23 cellular contexts compared by ENCODE assay signal in the genomic region with DNA sequence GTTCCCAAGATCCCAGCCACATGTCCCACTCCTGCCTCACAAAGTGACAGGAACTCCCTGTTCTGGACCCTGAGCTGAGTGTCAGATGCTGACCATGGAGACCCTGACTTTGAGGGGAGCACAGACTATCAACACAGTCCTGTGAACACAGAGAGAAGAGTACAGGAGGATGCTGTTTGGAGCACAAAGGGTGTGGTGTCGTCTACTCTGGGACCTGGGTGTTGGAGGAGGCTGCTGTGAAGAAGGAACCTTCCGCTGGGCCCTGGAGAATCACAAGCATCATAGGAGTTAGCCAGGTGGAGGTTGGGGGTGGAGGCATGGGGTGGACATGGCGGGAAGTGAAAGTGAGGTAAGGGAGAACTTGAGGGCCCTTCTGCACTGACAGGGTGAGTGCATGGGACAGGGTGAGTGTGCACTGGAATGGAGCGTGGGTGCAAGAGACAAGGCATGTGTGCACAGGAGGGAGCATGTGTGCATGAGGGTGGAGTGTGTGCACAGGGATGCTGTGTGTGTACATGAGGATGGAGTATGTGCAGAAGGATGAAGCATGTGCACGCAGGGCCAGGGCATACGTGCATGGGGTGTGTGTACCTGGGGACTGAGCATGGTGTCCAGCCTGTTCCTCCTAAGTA.
A peak's percentile ranks its signal among the peaks of the same experiment; 100 is the strongest.
DNase-seq lines count a peak whose midpoint lies in the region; ATAC-seq, FAIRE-seq and TF ChIP-seq lines count a peak whose summit lies in the region.
"Had no signal": no experiment of that assay in that cellular context is flagged by ENCODE, and none has a peak within 500 bp of the region (broad histone marks: within the 10 kb centered on the region; RNA-seq: fewer than 3 reads in every experiment).

No MANE protein-coding gene starts in this region.

- H3K9ac ChIP-seq in K562 (ENCODE audit: insufficient read depth in 1 of 2, low read depth in 2 of 2, low read length in 2 of 2) (no peak overlapping the region), mesenchymal stem cell (ENCODE audit: low read length) (no peak overlapping the region)

- in situ Hi-C loops in K562 (cut with MboI): loop anchor here (5.0 kb wide), 2 partner anchors 79 to 626 kb away; no protein-coding TSS in a partner anchor

- FAIRE-seq in K562 (lab: Jason Lieb, UNC): no peak
- FAIRE-seq: GM12891 had no signal

- ATAC-seq in stimulated activated naive CD8-positive, alpha-beta T cell treated with anti-CD3 and anti-CD28 coated beads, Interleukin-15, amount 100 ng/mL, for 72 hours: peak; percentile 16
- no peak for ATAC-seq in stimulated activated naive CD8-positive, alpha-beta T cell treated with anti-CD3 and anti-CD28 coated beads, Interleukin-15, Interleukin-2, amounts not matched to agents 100 U/mL and 50 U/mL, for 24 hours
- ATAC-seq in K562 (no peak), aorta (ENCODE audit: low FRiP score) (peak; percentile 49), GM18861 (IDR thresholded peaks at IDR 0.05; ENCODE audit: unreplicated experiment) (no peak)
- ATAC-seq: WTC11 had no signal

- H3K27me3 ChIP-seq in K562 (ENCODE audit: control insufficient read depth in 2 of 2, insufficient read depth in 2 of 2, low read length in 2 of 2): no peaks in the 10 kb centered on the region
- peaks cover 10 to 29% of the 10 kb centered on the region in 2 experiments for H3K27me3 ChIP-seq in mesenchymal stem cell (ENCODE audit: control insufficient read depth in 1 of 2, insufficient read depth in 1 of 2, low read length in 2 of 2)
- no peaks in the 10 kb centered on the region for H3K27me3 ChIP-seq in aorta (ENCODE audit: control insufficient read depth in 1 of 2, insufficient read depth in 2 of 2, low read length in 1 of 2)
- H3K27me3 ChIP-seq: brain microvascular endothelial cell, transverse colon had no signal

- no peak overlapping the region for H2BK120ac ChIP-seq in mesenchymal stem cell (ENCODE audit: low read depth, low read length)

- H3K79me2 ChIP-seq in K562 (ENCODE audit: control insufficient read depth, insufficient read depth, low read length): no peaks in the 10 kb centered on the region

- DNase-seq in stimulated activated naive CD8-positive, alpha-beta T cell treated with anti-CD3 and anti-CD28 coated beads, Interleukin-15, amount 100 ng/mL, for 72 hours: no peak
- DNase-seq in stimulated activated naive CD8-positive, alpha-beta T cell treated with anti-CD3 and anti-CD28 coated beads, Interleukin-15, Interleukin-2, amounts not matched to agents 100 U/mL and 50 U/mL, for 24 hours: no peak
- peak in 3 of 4 experiments; percentile 2 to 8 (median 6) for DNase-seq in K562 (ENCODE audit: extremely low read depth in 1 of 4, low spot score in 3 of 4)
- DNase-seq in mesenchymal stem cell: no peak
- no peak for DNase-seq in aorta
- no peak for DNase-seq in NCI-H1694 (lab: John Stamatoyannopoulos, UW)
- no peak for DNase-seq in SK-N-DZ (ENCODE audit: low spot score)
- DNase-seq: ACHN; activated CD4-positive, alpha-beta T cell treated with anti-CD3 and anti-CD28 coated beads, Interleukin-2, amount 50 U/mL, for 4 hours; activated naive CD4-positive, alpha-beta T cell treated with anti-CD3 and anti-CD28 coated beads, Interleukin-2, amount 50 U/mL, for 16 hours; amniotic stem cell; brain microvascular endothelial cell; EL; NCI-H446; NCI-H748 treated with DMSO at 0.1 percent for 48 hours; right cardiac atrium; SIG-M5; stimulated activated CD4-positive, alpha-beta T cell treated with anti-CD3 and anti-CD28 coated beads, Interleukin-2, amount 100 ng/mL, for 48 hours; transverse colon had no signal

- peak overlapping the region in 1 of 2 experiments; percentile 39 for H3K14ac ChIP-seq in mesenchymal stem cell (ENCODE audit: low read length in 2 of 2)

- H4K20me1 ChIP-seq in K562 (replicated peaks; ENCODE audit: control insufficient read depth, insufficient read depth, low read length): no peaks in the 10 kb centered on the region

- WGBS in K562 (ENCODE audit: insufficient coverage, low coverage, missing lambda C conversion rate): 41% methylated on average over 6 of the region's 6 CpGs
- WGBS in mesenchymal stem cell: 78% methylated on average over 6 of the region's 6 CpGs
- WGBS in aorta, 2 donors: 84 to 91% methylated on average over 6 of the region's 6 CpGs

- H3K9me3 ChIP-seq in K562 (replicated peaks; ENCODE audit: control insufficient read depth, insufficient read depth, low read depth, low read length) (no peaks in the 10 kb centered on the region; the same call in none of the 2 replicates), mesenchymal stem cell (ENCODE audit: control insufficient read depth, low read length) (no peaks in the 10 kb centered on the region), aorta (ENCODE audit: control insufficient read depth, low read length) (no peaks in the 10 kb centered on the region)
- H3K9me3 ChIP-seq: transverse colon had no signal

- H3K4me2 ChIP-seq in K562 (ENCODE audit: insufficient read depth, low read length) (no peak overlapping the region), mesenchymal stem cell (ENCODE audit: low read length, poor library complexity, severe bottlenecking) (no peak overlapping the region)

- CTCF ChIA-PET in K562 (lab: Yijun Ruan, JAX; ENCODE audit: low intra/inter-chr PET ratio): no interaction called here

- no peaks in the 10 kb centered on the region for H3K9me3 Mint-ChIP-seq in stimulated activated naive CD8-positive, alpha-beta T cell treated with anti-CD3 and anti-CD28 coated beads, Interleukin-15, amount 100 ng/mL, for 72 hours
- H3K9me3 Mint-ChIP-seq: memory B cell, WTC11 had no signal

- H3K18ac ChIP-seq in mesenchymal stem cell (ENCODE audit: low read depth in 1 of 2, low read length in 2 of 2): no peak overlapping the region

- H3K4me1 ChIP-seq in K562 (replicated peaks in 1 of 2; ENCODE audit: control insufficient read depth in 2 of 2, insufficient read depth in 2 of 2, low read length in 2 of 2) (peaks cover 24 to 30% of the 10 kb centered on the region in 2 experiments), mesenchymal stem cell (ENCODE audit: control insufficient read depth, insufficient read depth, low read depth, low read length) (no peaks in the 10 kb centered on the region), aorta (ENCODE audit: control insufficient read depth in 1 of 2, insufficient read depth in 2 of 2, low read length in 2 of 2) (no peaks in the 10 kb centered on the region)
- H3K4me1 ChIP-seq: transverse colon had no signal

- no peak for TF ChIP-seq CTCF in K562 (IDR thresholded peaks at IDR 0.05 in 2 of 3, conservative IDR thresholded peaks at IDR 0.05 in 1 of 3; ENCODE audit: insufficient read depth in 2 of 3, low read depth in 1 of 3, low read length in 3 of 3)

- POLR2A ChIA-PET in K562 (lab: Yijun Ruan, JAX): interaction anchor here (0.6 to 1.2 kb wide), 2 partner anchors 18 to 333 kb away, joined by 4 read pairs; no protein-coding TSS in a partner anchor

- peaks cover 31% of the 10 kb centered on the region for H3K4me1 Mint-ChIP-seq in stimulated activated naive CD8-positive, alpha-beta T cell treated with anti-CD3 and anti-CD28 coated beads, Interleukin-15, amount 100 ng/mL, for 72 hours

- no peak for TF ChIP-seq EP300 in K562 (IDR thresholded peaks at IDR 0.05; ENCODE audit: low read length)

- H3K27ac ChIP-seq in K562 (ENCODE audit: extremely low read depth, low read depth, low read length) (no peak overlapping the region; the same call in 2 of the 3 replicates), mesenchymal stem cell (ENCODE audit: low read length, poor library complexity, severe bottlenecking) (no peak overlapping the region), aorta (ENCODE audit: low read depth in 1 of 2, low read length in 2 of 2) (no peak overlapping the region)
- H3K27ac ChIP-seq: brain microvascular endothelial cell, transverse colon had no signal

- no peak overlapping the region for H3K4me3 ChIP-seq in K562
- no peak overlapping the region for H3K4me3 ChIP-seq in mesenchymal stem cell (ENCODE audit: insufficient read depth in 1 of 2, low read depth in 1 of 2, low read length in 2 of 2)
- no peak overlapping the region for H3K4me3 ChIP-seq in aorta (ENCODE audit: low read length in 2 of 2)
- H3K4me3 ChIP-seq: transverse colon had no signal

- TF ChIP-seq POLR2A in K562 (conservative IDR thresholded peaks at IDR 0.05): no peak

- peaks cover 6% of the 10 kb centered on the region for H3K9me1 ChIP-seq in K562 (ENCODE audit: control insufficient read depth, insufficient read depth, low read length)

- H2AFZ ChIP-seq in K562 (ENCODE audit: low read depth, low read length): no peak overlapping the region
- H2AFZ ChIP-seq in mesenchymal stem cell (ENCODE audit: low read depth, low read length): no peak overlapping the region

- H3K27me3 Mint-ChIP-seq in stimulated activated naive CD8-positive, alpha-beta T cell treated with anti-CD3 and anti-CD28 coated beads, Interleukin-15, amount 100 ng/mL, for 72 hours: no peaks in the 10 kb centered on the region

- H3K36me3 ChIP-seq in K562 (ENCODE audit: control insufficient read depth, insufficient read depth, low read length): no peaks in the 10 kb centered on the region
- H3K36me3 ChIP-seq in mesenchymal stem cell (ENCODE audit: control insufficient read depth in 1 of 2, insufficient read depth in 2 of 2, low read depth in 1 of 2, low read length in 2 of 2): no peaks in the 10 kb centered on the region
- no peaks in the 10 kb centered on the region for H3K36me3 ChIP-seq in aorta (ENCODE audit: control insufficient read depth in 1 of 2, insufficient read depth in 2 of 2, low read length in 1 of 2)
- H3K36me3 ChIP-seq: brain microvascular endothelial cell, transverse colon had no signal

- H2BK5ac ChIP-seq in mesenchymal stem cell (ENCODE audit: low read depth, low read length, poor library complexity, severe bottlenecking): no peak overlapping the region

- H3K4ac ChIP-seq in mesenchymal stem cell (ENCODE audit: low read depth in 1 of 2, low read length in 2 of 2): no peak overlapping the region

- no peaks in the 10 kb centered on the region for H3K79me1 ChIP-seq in mesenchymal stem cell (replicated peaks; ENCODE audit: low read length, poor library complexity, severe bottlenecking)

- no peak overlapping the region for H2BK12ac ChIP-seq in mesenchymal stem cell (ENCODE audit: low read length in 2 of 2)

- intact Hi-C loops in K562 (cut with micrococcal nuclease) (no loop called here), aorta (cut with DNase I) (no loop called here)

- H3K27ac Mint-ChIP-seq in stimulated activated naive CD8-positive, alpha-beta T cell treated with anti-CD3 and anti-CD28 coated beads, Interleukin-15, amount 100 ng/mL, for 72 hours: no peak overlapping the region
- H3K27ac Mint-ChIP-seq: memory B cell, WTC11 had no signal

- H4K91ac ChIP-seq in mesenchymal stem cell (ENCODE audit: low read length): peak overlapping the region; percentile 48

- no peak overlapping the region for H3K23ac ChIP-seq in mesenchymal stem cell (ENCODE audit: low read length in 2 of 2)

- no TSS peak for BruUV-seq in K562 (replicated peaks; lab: Mats Ljungman, UMichigan)

- H4K8ac ChIP-seq in mesenchymal stem cell (ENCODE audit: low read length): no peak overlapping the region

- TF ChIP-seq RAD21 in K562 (CRISPR knock-in tag; conservative IDR thresholded peaks at IDR 0.05 in 1 of 2, IDR thresholded peaks at IDR 0.05 in 1 of 2): no peak

- no peak overlapping the region for H2BK15ac ChIP-seq in mesenchymal stem cell (ENCODE audit: low read depth, poor library complexity, severe bottlenecking)

- H3K4me3 Mint-ChIP-seq in stimulated activated naive CD8-positive, alpha-beta T cell treated with anti-CD3 and anti-CD28 coated beads, Interleukin-15, amount 100 ng/mL, for 72 hours: no peak overlapping the region
- H3K4me3 Mint-ChIP-seq: memory B cell, WTC11 had no signal

- no peak overlapping the region for H2AK5ac ChIP-seq in mesenchymal stem cell (ENCODE audit: low read length, severe bottlenecking)

Comparison
In these comparisons a context has a peak if more than half of its experiments do, and no peak if none do; other contexts are left out.
1. ATAC-seq: peak in stimulated activated naive CD8-positive, alpha-beta T cell treated with anti-CD3 and anti-CD28 coated beads, Interleukin-15, amount 100 ng/mL, for 72 hours (single experiment) and aorta (single experiment); none in stimulated activated naive CD8-positive, alpha-beta T cell treated with anti-CD3 and anti-CD28 coated beads, Interleukin-15, Interleukin-2, amounts not matched to agents 100 U/mL and 50 U/mL, for 24 hours (single experiment), K562 (single experiment) and GM18861 (single experiment).
2. DNase-seq: peak in K562 (3 of 4); none in stimulated activated naive CD8-positive, alpha-beta T cell treated with anti-CD3 and anti-CD28 coated beads, Interleukin-15, amount 100 ng/mL, for 72 hours (0 of 2), stimulated activated naive CD8-positive, alpha-beta T cell treated with anti-CD3 and anti-CD28 coated beads, Interleukin-15, Interleukin-2, amounts not matched to agents 100 U/mL and 50 U/mL, for 24 hours (single experiment), mesenchymal stem cell (single experiment), aorta (0 of 2), NCI-H1694 (single experiment) and SK-N-DZ (single experiment).